In genomic region chr1:44778705-44779576, GRCh38 we compare ENCODE assay signal across 12 cellular contexts. TPM values are rescaled to one million over a fixed set of nuclear protein-coding genes. Genes with fewer than 3 reads are reported as not detected.
DNase-seq lines count a peak whose midpoint lies in the region; ATAC-seq lines count a peak whose summit lies in the region.
"Had no signal": no experiment of that assay in that cellular context is flagged by ENCODE, and none has a peak within 500 bp of the region (broad histone marks: within the 10 kb centered on the region; RNA-seq: fewer than 3 reads in every experiment).

No MANE protein-coding gene starts in this region.

- intact Hi-C loops in activated CD4-positive, alpha-beta memory T cell treated with anti-CD3 and anti-CD28 coated beads for 36 hours (cut with micrococcal nuclease), result no loop called here

- no peaks in the 10 kb centered on the region for H3K27me3 ChIP-seq in ACC112 (ENCODE audit: insufficient read depth, low read length)
- H3K27me3 ChIP-seq in CD8-positive, alpha-beta memory T cell (ENCODE audit: insufficient read depth, low read length, poor library complexity, severe bottlenecking), result no peaks in the 10 kb centered on the region
- H3K27me3 ChIP-seq: MG63, suprapubic skin had no signal

- no peak overlapping the region for H2AFZ ChIP-seq in ACC112 (ENCODE audit: low read length, unreplicated experiment)

- peaks cover 27% of the 10 kb centered on the region; the same call in 1 of the 2 replicates for H3K36me3 ChIP-seq in ACC112 (ENCODE audit: insufficient read depth, low read length)
- H3K36me3 ChIP-seq in CD8-positive, alpha-beta memory T cell (ENCODE audit: insufficient read depth, low read length), result peaks cover 26% of the 10 kb centered on the region

- peak overlapping the region in 1 of 7 donors; percentile 95 for H3K4me3 Mint-ChIP-seq in CD8-positive, alpha-beta memory T cell
- H3K4me3 Mint-ChIP-seq in activated CD4-positive, alpha-beta memory T cell treated with anti-CD3 and anti-CD28 coated beads for 36 hours, result peak overlapping the region; percentile 83

- POLR2A ChIA-PET in CD8-positive, alpha-beta memory T cell (lab: Charles Lee), result interaction anchor here (0.6 kb wide), 1 partner anchor 1127 kb away, joined by 3 read pairs; no protein-coding TSS in a partner anchor
- POLR2A ChIA-PET in activated CD4-positive, alpha-beta memory T cell treated with anti-CD3 and anti-CD28 coated beads for 36 hours (lab: Charles Lee), result interaction anchor here (0.6 to 5.4 kb wide), 6 partner anchors 28 to 57 kb away, joined by 3 to 49 read pairs (median 4); partner anchors contain the start of genes DYNLT4 and RNU5D-1

- no peak for DNase-seq in CD8-positive, alpha-beta memory T cell
- DNase-seq in activated CD4-positive, alpha-beta memory T cell treated with anti-CD3 and anti-CD28 coated beads for 36 hours, result no peak
- DNase-seq in epithelial cell of prostate (ENCODE audit: low read depth, low spot score) (no peak), glomerular visceral epithelial cell (ENCODE audit: extremely low spot score) (no peak), NCI-H524 (lab: John Stamatoyannopoulos, UW) (no peak)
- DNase-seq: anterior cingulate cortex, foreskin fibroblast, MG63 had no signal

- no peaks in the 10 kb centered on the region for H3K9me3 ChIP-seq in CD8-positive, alpha-beta memory T cell (ENCODE audit: low read length)
- H3K9me3 ChIP-seq: MG63, suprapubic skin had no signal

- H3K27me3 Mint-ChIP-seq in CD8-positive, alpha-beta memory T cell, result no peaks in the 10 kb centered on the region
- no peaks in the 10 kb centered on the region for H3K27me3 Mint-ChIP-seq in activated CD4-positive, alpha-beta memory T cell treated with anti-CD3 and anti-CD28 coated beads for 36 hours

- no peaks in the 10 kb centered on the region for H3K9me3 Mint-ChIP-seq in CD8-positive, alpha-beta memory T cell
- H3K9me3 Mint-ChIP-seq in activated CD4-positive, alpha-beta memory T cell treated with anti-CD3 and anti-CD28 coated beads for 36 hours, result no peaks in the 10 kb centered on the region

- CTCF ChIA-PET in CD8-positive, alpha-beta memory T cell (lab: Charles Lee), result interaction anchor here (1.0 to 1.5 kb wide), 4 partner anchors 8 to 57 kb away, joined by 3 read pairs; partner anchors contain the start of gene RNU5D-1
- CTCF ChIA-PET in activated CD4-positive, alpha-beta memory T cell treated with anti-CD3 and anti-CD28 coated beads for 36 hours (lab: Charles Lee), result interaction anchor here (2.0 kb wide), 1 partner anchor 47 kb away, joined by 6 read pairs; no protein-coding TSS in a partner anchor

- peaks cover 17% of the 10 kb centered on the region for H3K4me1 ChIP-seq in ACC112 (ENCODE audit: control insufficient read depth, insufficient read depth, low read length, unreplicated experiment)
- H3K4me1 ChIP-seq in CD8-positive, alpha-beta memory T cell (ENCODE audit: insufficient read depth, low read length), result peaks cover 34% of the 10 kb centered on the region

- peaks cover 45% of the 10 kb centered on the region for H3K79me2 ChIP-seq in ACC112 (ENCODE audit: control insufficient read depth, insufficient read depth, low read length, unreplicated experiment)

- H3K36me3 Mint-ChIP-seq in CD8-positive, alpha-beta memory T cell, result peaks cover 13 to 63% (median 21%) of the 10 kb centered on the region in 3 donors
- H3K36me3 Mint-ChIP-seq in activated CD4-positive, alpha-beta memory T cell treated with anti-CD3 and anti-CD28 coated beads for 36 hours, result peaks cover 65% of the 10 kb centered on the region

- H3K4me1 Mint-ChIP-seq in CD8-positive, alpha-beta memory T cell, result peaks cover 44 to 51% (median 50%) of the 10 kb centered on the region in 3 donors
- peaks cover 46% of the 10 kb centered on the region for H3K4me1 Mint-ChIP-seq in activated CD4-positive, alpha-beta memory T cell treated with anti-CD3 and anti-CD28 coated beads for 36 hours (ENCODE audit: low read depth)

- peak overlapping the region; percentile 87 for H3K4me3 ChIP-seq in ACC112 (ENCODE audit: low read depth, low read length)
- no peak overlapping the region for H3K4me3 ChIP-seq in CD8-positive, alpha-beta memory T cell (ENCODE audit: low read length)
- H3K4me3 ChIP-seq: suprapubic skin had no signal

- no peak for ATAC-seq in GM21423 (IDR thresholded peaks at IDR 0.05; ENCODE audit: unreplicated experiment)
- ATAC-seq: right cardiac atrium had no signal

- H3K27ac ChIP-seq in ACC112 (ENCODE audit: low read depth, low read length), result no peak overlapping the region
- no peak overlapping the region for H3K27ac ChIP-seq in CD8-positive, alpha-beta memory T cell (ENCODE audit: low read depth, low read length)
- peak overlapping the region; percentile 89 for H3K27ac ChIP-seq in epithelial cell of prostate
- H3K27ac ChIP-seq: suprapubic skin had no signal

- H3K27ac Mint-ChIP-seq in CD8-positive, alpha-beta memory T cell, result peak overlapping the region; percentile 4 to 94 (median 76)
- peak overlapping the region; percentile 81 for H3K27ac Mint-ChIP-seq in activated CD4-positive, alpha-beta memory T cell treated with anti-CD3 and anti-CD28 coated beads for 36 hours

RNA-seq across cellular contexts. Expression of gene RPS8, which starts 3.6 kb away (rescaled TPM):
- total RNA-seq in CD8-positive, alpha-beta memory T cell, result 1,000 to 10,000 TPM; 2,426 to 2,465 TPM
- 972 TPM for polyA plus RNA-seq in CD8-positive, alpha-beta memory T cell
- total RNA-seq in activated CD4-positive, alpha-beta memory T cell treated with anti-CD3 and anti-CD28 coated beads for 36 hours, result 1,000 to 10,000 TPM; 2,983 to 3,047 TPM

RNA-seq across cellular contexts. Expression of gene BEST4, which starts 9.0 kb away (rescaled TPM):
- 1 to 10 TPM; 1.2 to 1.4 TPM for total RNA-seq in CD8-positive, alpha-beta memory T cell
- polyA plus RNA-seq in CD8-positive, alpha-beta memory T cell, result 0.54 TPM
- 1 to 10 TPM; 1.1 to 1.3 TPM for total RNA-seq in activated CD4-positive, alpha-beta memory T cell treated with anti-CD3 and anti-CD28 coated beads for 36 hours

RNA-seq across cellular contexts. Expression of gene PLK3, which starts 21.2 kb away (rescaled TPM):
- total RNA-seq in CD8-positive, alpha-beta memory T cell, result 100 to 1,000 TPM; 104 to 114 TPM
- 22.5 TPM for polyA plus RNA-seq in CD8-positive, alpha-beta memory T cell
- total RNA-seq in activated CD4-positive, alpha-beta memory T cell treated with anti-CD3 and anti-CD28 coated beads for 36 hours, result 10 to 100 TPM; 80.2 to 87.9 TPM

RNA-seq across cellular contexts. Expression of gene DYNLT4, which starts 28.2 kb away (rescaled TPM):
- total RNA-seq in CD8-positive, alpha-beta memory T cell, result under 1 TPM; 0.28 to 0.31 TPM
- not detected for polyA plus RNA-seq in CD8-positive, alpha-beta memory T cell
- total RNA-seq in activated CD4-positive, alpha-beta memory T cell treated with anti-CD3 and anti-CD28 coated beads for 36 hours, result under 1 TPM; 0.40 to 0.41 TPM
- total RNA-seq: suprapubic skin had no signal

RNA-seq across cellular contexts. Expression of gene BTBD19, which starts 29.4 kb away (rescaled TPM):
- total RNA-seq in CD8-positive, alpha-beta memory T cell, result 1 to 10 TPM; 7.3 to 7.8 TPM
- 0.24 TPM for polyA plus RNA-seq in CD8-positive, alpha-beta memory T cell
- 10 to 100 TPM; 35.2 to 38.6 TPM for total RNA-seq in activated CD4-positive, alpha-beta memory T cell treated with anti-CD3 and anti-CD28 coated beads for 36 hours
